2 cellular contexts compared by ENCODE assay signal in the genomic region with DNA sequence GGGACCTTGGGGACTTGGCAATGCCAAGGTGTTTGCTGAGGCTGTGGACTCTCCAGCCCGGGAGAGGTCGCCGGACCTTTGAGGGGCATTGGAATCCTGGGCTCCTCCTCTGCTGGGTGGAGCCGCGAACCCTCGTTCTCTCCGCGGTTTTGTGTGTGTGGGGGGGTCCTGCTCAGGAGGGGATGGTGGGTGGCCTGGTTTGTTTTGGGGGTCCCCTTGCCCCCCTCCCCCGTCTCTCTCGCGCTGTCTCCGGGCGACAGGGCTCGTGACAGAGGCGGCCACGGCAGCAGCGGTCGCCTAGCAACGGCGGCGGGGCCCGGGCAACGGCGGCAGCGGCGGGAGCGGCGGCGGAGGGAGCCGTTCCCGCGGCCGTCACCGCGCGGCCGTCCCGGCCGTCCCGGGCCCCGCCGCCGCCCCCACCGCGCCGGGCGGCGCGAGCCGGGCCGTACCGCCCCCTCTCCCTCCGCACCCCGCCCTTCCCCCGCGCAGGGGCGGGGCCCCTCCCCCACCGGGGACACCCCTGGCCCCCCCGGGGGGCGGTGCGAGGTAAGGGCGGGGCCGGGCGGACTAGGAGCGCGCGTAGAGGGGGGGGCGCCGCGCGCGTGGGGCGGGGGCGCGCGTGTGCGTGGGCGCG.
TF ChIP-seq lines count a peak whose summit lies in the region.

No MANE protein-coding gene starts in this region.

TF ChIP-seq in IMR-90, 13 proteins besides CTCF, POLR2A, EP300 and RAD21:
- TF ChIP-seq BHLHE40 (IDR thresholded peaks at IDR 0.05; ENCODE audit: low read depth, low read length): peak; percentile 30; the same call in 1 of the 2 replicates
- TF ChIP-seq MXI1 (IDR thresholded peaks at IDR 0.05; ENCODE audit: borderline replicate concordance, low read depth, low read length): peak; percentile 72; the same call in 1 of the 2 replicates
- TF ChIP-seq, protein P1, sequence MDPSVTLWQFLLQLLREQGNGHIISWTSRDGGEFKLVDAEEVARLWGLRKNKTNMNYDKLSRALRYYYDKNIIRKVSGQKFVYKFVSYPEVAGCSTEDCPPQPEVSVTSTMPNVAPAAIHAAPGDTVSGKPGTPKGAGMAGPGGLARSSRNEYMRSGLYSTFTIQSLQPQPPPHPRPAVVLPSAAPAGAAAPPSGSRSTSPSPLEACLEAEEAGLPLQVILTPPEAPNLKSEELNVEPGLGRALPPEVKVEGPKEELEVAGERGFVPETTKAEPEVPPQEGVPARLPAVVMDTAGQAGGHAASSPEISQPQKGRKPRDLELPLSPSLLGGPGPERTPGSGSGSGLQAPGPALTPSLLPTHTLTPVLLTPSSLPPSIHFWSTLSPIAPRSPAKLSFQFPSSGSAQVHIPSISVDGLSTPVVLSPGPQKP (IDR thresholded peaks at IDR 0.05; ENCODE audit: borderline replicate concordance, low read depth, low read length): no peak
- no peak for TF ChIP-seq MAFK (IDR thresholded peaks at IDR 0.05; ENCODE audit: low read depth, low read length)

TF ChIP-seq in H1, 55 proteins besides CTCF, POLR2A, EP300 and RAD21:
- TF ChIP-seq SAP30 (IDR thresholded peaks at IDR 0.05; ENCODE audit: insufficient read depth, insufficient replicate concordance, low read length): peak; percentile 74
- peak; percentile 32 for TF ChIP-seq KDM4A (IDR thresholded peaks at IDR 0.05; ENCODE audit: low read depth, low read length, severe bottlenecking)
- no peak for TF ChIP-seq EZH2 (IDR thresholded peaks at IDR 0.05; ENCODE audit: low read depth, low read length, severe bottlenecking)
- TF ChIP-seq SIN3A (conservative IDR thresholded peaks at IDR 0.05 in 1 of 2, IDR thresholded peaks at IDR 0.05 in 1 of 2; ENCODE audit: low read depth in 1 of 2, low read length in 2 of 2): peak; percentile 60 to 89; a peak in 2 of 4 replicates
